Comparison of ENCODE assay signal across 1 cellular context in genomic region chr3:69082805-69083204, GRCh38.
TF ChIP-seq lines count a peak whose summit lies in the region.

No MANE protein-coding gene starts in this region.

TF ChIP-seq in HepG2, 621 proteins besides CTCF, POLR2A, EP300 and RAD21:
- TF ChIP-seq ZFP82 (CRISPR knock-in tag; IDR thresholded peaks at IDR 0.05; ENCODE audit: borderline replicate concordance) (no peak), REPIN1 (CRISPR knock-in tag; IDR thresholded peaks at IDR 0.05; ENCODE audit: borderline replicate concordance, low read depth) (no peak), NAIF1 (CRISPR knock-in tag; IDR thresholded peaks at IDR 0.05; ENCODE audit: borderline replicate concordance) (no peak), SIX4 (CRISPR knock-in tag; IDR thresholded peaks at IDR 0.05) (no peak), E2F1 (CRISPR knock-in tag; IDR thresholded peaks at IDR 0.05) (no peak), HMGA1 (CRISPR knock-in tag; conservative IDR thresholded peaks at IDR 0.05) (no peak), NFKBIZ (CRISPR knock-in tag; IDR thresholded peaks at IDR 0.05) (no peak), ATF4 (CRISPR knock-in tag; IDR thresholded peaks at IDR 0.05) (no peak), RFX3 (CRISPR knock-in tag; IDR thresholded peaks at IDR 0.05) (no peak), SP1 (IDR thresholded peaks at IDR 0.05) (no peak), SP1 (CRISPR knock-in tag; IDR thresholded peaks at IDR 0.05) (no peak), ZNF275 (CRISPR knock-in tag; IDR thresholded peaks at IDR 0.05; ENCODE audit: borderline replicate concordance) (no peak), ZNF770 (CRISPR knock-in tag; IDR thresholded peaks at IDR 0.05) (no peak), SALL2 (CRISPR knock-in tag; IDR thresholded peaks at IDR 0.05) (no peak), ZNF414 (CRISPR knock-in tag; IDR thresholded peaks at IDR 0.05) (no peak), CREB1 (IDR thresholded peaks at IDR 0.05) (no peak), CREB1 (CRISPR knock-in tag; IDR thresholded peaks at IDR 0.05) (no peak), MEIS2 (CRISPR knock-in tag; IDR thresholded peaks at IDR 0.05) (no peak), FOXK1 (CRISPR knock-in tag; IDR thresholded peaks at IDR 0.05; ENCODE audit: borderline replicate concordance, low read depth) (no peak), KDM6A (CRISPR knock-in tag; IDR thresholded peaks at IDR 0.05; ENCODE audit: low read depth) (no peak)
